1 cellular context compared by ENCODE assay signal in the genomic region with DNA sequence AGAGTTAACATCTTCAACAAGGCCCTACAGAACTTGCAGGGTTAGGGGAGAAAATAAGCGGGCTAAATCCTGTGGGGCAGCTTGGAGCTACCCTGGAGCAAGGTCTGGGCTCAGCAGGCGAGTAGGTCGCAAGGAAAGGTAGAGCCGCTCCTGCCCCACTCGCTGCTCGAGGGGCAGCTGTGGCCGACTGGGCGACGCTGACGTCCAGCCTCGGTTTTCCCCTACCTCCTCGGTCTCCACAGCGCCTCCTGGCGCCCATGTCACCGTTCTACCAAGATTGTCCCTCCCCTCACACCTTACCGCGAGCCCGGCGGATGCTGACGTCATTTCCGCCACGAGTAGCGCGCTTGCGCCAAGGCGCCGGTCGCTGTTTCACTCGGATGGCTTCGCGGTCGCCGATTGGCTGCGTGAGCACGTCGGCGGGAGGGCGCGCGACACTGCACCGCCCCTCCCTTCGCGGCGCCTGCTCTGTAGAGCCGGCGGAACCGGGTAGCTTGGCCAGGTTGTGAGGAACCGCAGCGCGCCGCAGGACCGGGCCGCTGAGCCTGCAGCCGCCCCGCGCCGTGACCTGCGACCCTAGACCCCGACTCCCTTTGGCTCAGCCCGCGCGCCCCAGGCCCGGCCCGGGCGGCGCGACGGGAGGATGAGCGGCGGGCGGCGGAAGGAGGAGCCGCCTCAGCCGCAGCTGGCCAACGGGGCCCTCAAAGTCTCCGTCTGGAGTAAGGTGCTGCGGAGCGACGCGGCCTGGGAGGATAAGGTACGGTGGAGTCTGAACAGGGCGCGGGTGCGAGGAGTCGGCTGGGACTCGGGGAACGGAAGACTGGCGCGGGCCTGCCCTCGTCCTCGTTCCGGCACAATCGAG.
A peak's percentile ranks its signal among the peaks of the same experiment; 100 is the strongest.
TF ChIP-seq lines count a peak whose summit lies in the region.

A gene with protein sequence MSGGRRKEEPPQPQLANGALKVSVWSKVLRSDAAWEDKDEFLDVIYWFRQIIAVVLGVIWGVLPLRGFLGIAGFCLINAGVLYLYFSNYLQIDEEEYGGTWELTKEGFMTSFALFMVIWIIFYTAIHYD (plus strand): TSS at position 471 of the 862 bp plus-strand sequence. CDS start 173 bp downstream, at position 644.

TF ChIP-seq in GM12878, 131 proteins besides CTCF, POLR2A, EP300 and RAD21 (continued from another document):
- TF ChIP-seq, protein P1, sequence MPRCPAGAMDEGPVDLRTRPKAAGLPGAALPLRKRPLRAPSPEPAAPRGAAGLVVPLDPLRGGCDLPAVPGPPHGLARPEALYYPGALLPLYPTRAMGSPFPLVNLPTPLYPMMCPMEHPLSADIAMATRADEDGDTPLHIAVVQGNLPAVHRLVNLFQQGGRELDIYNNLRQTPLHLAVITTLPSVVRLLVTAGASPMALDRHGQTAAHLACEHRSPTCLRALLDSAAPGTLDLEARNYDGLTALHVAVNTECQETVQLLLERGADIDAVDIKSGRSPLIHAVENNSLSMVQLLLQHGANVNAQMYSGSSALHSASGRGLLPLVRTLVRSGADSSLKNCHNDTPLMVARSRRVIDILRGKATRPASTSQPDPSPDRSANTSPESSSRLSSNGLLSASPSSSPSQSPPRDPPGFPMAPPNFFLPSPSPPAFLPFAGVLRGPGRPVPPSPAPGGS (IDR thresholded peaks at IDR 0.05; ENCODE audit: borderline replicate concordance, insufficient read depth, low read depth, low read length, poor library complexity, severe bottlenecking): no peak
- TF ChIP-seq HDGF (IDR thresholded peaks at IDR 0.05) (peak; percentile 68; the same call in 1 of the 2 replicates), KAT2A (conservative IDR thresholded peaks at IDR 0.05; ENCODE audit: control insufficient read depth, low read depth, low read length) (no peak), BHLHE40 (IDR thresholded peaks at IDR 0.05; ENCODE audit: borderline replicate concordance in 1 of 2, low read depth in 2 of 2, low read length in 1 of 2) (peak in 1 of 2 experiments; percentile 75; a peak in 2 of 4 replicates), SMC3 (IDR thresholded peaks at IDR 0.05; ENCODE audit: borderline replicate concordance, low read length) (peak; percentile 81), HCFC1 (IDR thresholded peaks at IDR 0.05; ENCODE audit: low read length) (peak; percentile 72), EZH2 (IDR thresholded peaks at IDR 0.05; ENCODE audit: borderline replicate concordance, control insufficient read depth, low read depth, low read length) (no peak), TBL1XR1 (IDR thresholded peaks at IDR 0.05; ENCODE audit: low read depth, low read length) (0 out of 2 replicates have a peak, but pooled peaks have one; percentile 7), SPI1 (IDR thresholded peaks at IDR 0.05; ENCODE audit: borderline replicate concordance, insufficient read depth, low read depth, low read length) (peak; percentile 55; the same call in 1 of the 2 replicates), LARP7 (IDR thresholded peaks at IDR 0.05) (peak; percentile 80), YBX1 (IDR thresholded peaks at IDR 0.05) (no peak), ATF7 (IDR thresholded peaks at IDR 0.05; ENCODE audit: low read depth) (peak; percentile 99), NR2C1 (IDR thresholded peaks at IDR 0.05) (no peak), YY1 (IDR thresholded peaks at IDR 0.05; ENCODE audit: low read depth, low read length) (peak; percentile 85), NBN (IDR thresholded peaks at IDR 0.05) (peak; percentile 98), MEF2A (IDR thresholded peaks at IDR 0.05; ENCODE audit: insufficient read depth, low read depth, low read length) (no peak), JUNB (IDR thresholded peaks at IDR 0.05) (no peak), WRNIP1 (IDR thresholded peaks at IDR 0.05; ENCODE audit: borderline replicate concordance, low read depth, low read length) (0 out of 2 replicates have a peak, but pooled peaks have one; percentile 75), BRCA1 (IDR thresholded peaks at IDR 0.05; ENCODE audit: low read depth, low read length) (no peak), CHD2 (IDR thresholded peaks at IDR 0.05; ENCODE audit: borderline replicate concordance, low read depth, low read length) (peak; percentile 52), RB1 (IDR thresholded peaks at IDR 0.05; ENCODE audit: borderline replicate concordance) (no peak; the same call in 1 of the 2 replicates), IKZF2 (IDR thresholded peaks at IDR 0.05) (peak in 1 of 2 experiments; percentile 4; a peak in 2 of 4 replicates), MTA2 (IDR thresholded peaks at IDR 0.05; ENCODE audit: low read depth) (no peak; the same call in 1 of the 2 replicates)
- TF ChIP-seq, protein P2, sequence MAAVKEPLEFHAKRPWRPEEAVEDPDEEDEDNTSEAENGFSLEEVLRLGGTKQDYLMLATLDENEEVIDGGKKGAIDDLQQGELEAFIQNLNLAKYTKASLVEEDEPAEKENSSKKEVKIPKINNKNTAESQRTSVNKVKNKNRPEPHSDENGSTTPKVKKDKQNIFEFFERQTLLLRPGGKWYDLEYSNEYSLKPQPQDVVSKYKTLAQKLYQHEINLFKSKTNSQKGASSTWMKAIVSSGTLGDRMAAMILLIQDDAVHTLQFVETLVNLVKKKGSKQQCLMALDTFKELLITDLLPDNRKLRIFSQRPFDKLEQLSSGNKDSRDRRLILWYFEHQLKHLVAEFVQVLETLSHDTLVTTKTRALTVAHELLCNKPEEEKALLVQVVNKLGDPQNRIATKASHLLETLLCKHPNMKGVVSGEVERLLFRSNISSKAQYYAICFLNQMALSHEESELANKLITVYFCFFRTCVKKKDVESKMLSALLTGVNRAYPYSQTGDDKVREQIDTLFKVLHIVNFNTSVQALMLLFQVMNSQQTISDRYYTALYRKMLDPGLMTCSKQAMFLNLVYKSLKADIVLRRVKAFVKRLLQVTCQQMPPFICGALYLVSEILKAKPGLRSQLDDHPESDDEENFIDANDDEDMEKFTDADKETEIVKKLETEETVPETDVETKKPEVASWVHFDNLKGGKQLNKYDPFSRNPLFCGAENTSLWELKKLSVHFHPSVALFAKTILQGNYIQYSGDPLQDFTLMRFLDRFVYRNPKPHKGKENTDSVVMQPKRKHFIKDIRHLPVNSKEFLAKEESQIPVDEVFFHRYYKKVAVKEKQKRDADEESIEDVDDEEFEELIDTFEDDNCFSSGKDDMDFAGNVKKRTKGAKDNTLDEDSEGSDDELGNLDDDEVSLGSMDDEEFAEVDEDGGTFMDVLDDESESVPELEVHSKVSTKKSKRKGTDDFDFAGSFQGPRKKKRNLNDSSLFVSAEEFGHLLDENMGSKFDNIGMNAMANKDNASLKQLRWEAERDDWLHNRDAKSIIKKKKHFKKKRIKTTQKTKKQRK (IDR thresholded peaks at IDR 0.05; ENCODE audit: low read depth, low read length): no peak
- TF ChIP-seq, protein P3, sequence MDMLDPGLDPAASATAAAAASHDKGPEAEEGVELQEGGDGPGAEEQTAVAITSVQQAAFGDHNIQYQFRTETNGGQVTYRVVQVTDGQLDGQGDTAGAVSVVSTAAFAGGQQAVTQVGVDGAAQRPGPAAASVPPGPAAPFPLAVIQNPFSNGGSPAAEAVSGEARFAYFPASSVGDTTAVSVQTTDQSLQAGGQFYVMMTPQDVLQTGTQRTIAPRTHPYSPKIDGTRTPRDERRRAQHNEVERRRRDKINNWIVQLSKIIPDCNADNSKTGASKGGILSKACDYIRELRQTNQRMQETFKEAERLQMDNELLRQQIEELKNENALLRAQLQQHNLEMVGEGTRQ (IDR thresholded peaks at IDR 0.05; ENCODE audit: borderline replicate concordance, low read depth, low read length): no peak
- TF ChIP-seq, protein P4, sequence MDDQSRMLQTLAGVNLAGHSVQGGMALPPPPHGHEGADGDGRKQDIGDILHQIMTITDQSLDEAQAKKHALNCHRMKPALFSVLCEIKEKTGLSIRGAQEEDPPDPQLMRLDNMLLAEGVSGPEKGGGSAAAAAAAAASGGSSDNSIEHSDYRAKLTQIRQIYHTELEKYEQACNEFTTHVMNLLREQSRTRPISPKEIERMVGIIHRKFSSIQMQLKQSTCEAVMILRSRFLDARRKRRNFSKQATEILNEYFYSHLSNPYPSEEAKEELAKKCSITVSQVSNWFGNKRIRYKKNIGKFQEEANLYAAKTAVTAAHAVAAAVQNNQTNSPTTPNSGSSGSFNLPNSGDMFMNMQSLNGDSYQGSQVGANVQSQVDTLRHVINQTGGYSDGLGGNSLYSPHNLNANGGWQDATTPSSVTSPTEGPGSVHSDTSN (IDR thresholded peaks at IDR 0.05; ENCODE audit: insufficient replicate concordance, low read depth, low read length): no peak
- TF ChIP-seq, protein P5, sequence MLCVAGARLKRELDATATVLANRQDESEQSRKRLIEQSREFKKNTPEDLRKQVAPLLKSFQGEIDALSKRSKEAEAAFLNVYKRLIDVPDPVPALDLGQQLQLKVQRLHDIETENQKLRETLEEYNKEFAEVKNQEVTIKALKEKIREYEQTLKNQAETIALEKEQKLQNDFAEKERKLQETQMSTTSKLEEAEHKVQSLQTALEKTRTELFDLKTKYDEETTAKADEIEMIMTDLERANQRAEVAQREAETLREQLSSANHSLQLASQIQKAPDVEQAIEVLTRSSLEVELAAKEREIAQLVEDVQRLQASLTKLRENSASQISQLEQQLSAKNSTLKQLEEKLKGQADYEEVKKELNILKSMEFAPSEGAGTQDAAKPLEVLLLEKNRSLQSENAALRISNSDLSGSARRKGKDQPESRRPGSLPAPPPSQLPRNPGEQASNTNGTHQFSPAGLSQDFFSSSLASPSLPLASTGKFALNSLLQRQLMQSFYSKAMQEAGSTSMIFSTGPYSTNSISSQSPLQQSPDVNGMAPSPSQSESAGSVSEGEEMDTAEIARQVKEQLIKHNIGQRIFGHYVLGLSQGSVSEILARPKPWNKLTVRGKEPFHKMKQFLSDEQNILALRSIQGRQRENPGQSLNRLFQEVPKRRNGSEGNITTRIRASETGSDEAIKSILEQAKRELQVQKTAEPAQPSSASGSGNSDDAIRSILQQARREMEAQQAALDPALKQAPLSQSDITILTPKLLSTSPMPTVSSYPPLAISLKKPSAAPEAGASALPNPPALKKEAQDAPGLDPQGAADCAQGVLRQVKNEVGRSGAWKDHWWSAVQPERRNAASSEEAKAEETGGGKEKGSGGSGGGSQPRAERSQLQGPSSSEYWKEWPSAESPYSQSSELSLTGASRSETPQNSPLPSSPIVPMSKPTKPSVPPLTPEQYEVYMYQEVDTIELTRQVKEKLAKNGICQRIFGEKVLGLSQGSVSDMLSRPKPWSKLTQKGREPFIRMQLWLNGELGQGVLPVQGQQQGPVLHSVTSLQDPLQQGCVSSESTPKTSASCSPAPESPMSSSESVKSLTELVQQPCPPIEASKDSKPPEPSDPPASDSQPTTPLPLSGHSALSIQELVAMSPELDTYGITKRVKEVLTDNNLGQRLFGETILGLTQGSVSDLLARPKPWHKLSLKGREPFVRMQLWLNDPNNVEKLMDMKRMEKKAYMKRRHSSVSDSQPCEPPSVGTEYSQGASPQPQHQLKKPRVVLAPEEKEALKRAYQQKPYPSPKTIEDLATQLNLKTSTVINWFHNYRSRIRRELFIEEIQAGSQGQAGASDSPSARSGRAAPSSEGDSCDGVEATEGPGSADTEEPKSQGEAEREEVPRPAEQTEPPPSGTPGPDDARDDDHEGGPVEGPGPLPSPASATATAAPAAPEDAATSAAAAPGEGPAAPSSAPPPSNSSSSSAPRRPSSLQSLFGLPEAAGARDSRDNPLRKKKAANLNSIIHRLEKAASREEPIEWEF (IDR thresholded peaks at IDR 0.05; ENCODE audit: insufficient replicate concordance, low read depth, low read length): no peak
